In the genomic region with DNA sequence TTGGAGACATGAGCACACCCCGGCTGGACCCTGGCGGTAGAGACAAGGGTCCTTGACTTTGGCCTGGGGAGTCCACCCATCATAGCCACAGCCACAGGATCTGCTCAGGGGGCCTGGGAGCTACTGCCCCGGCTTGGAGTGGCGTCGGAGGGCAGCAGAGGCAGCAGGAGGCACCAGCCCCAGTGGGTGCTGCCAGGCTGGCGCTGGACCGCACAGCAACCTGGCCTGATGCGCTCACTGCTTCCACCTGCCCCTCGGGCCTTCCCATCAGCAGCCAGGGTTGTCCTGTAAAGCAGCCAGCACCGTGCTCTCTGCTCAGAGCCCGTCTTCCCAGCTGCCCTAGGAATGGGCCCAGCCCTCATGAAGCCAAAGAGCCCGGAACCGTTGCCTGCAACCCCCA, we compare ENCODE assay signal across 8 cellular contexts. TPM values are rescaled to one million over a fixed set of nuclear protein-coding genes. Genes with fewer than 3 reads are reported as not detected.
"Had no signal": no experiment of that assay in that cellular context is flagged by ENCODE, and none has a peak within 500 bp of the region (broad histone marks: within the 10 kb centered on the region; RNA-seq: fewer than 3 reads in every experiment).

No MANE protein-coding gene starts in this region.

- H3K9ac ChIP-seq: GM23248 had no signal

- DNase-seq: GM23248, GOT3, H7, HCEC 1CT, KG1 had no signal

- H3K27ac ChIP-seq: GM23248 had no signal

- H3K4me3 ChIP-seq: GM23248, K562 had no signal

- H2AFZ ChIP-seq: GM23248 had no signal

RNA-seq across cellular contexts. Expression of a gene that starts 21.9 kb away (rescaled TPM):
- total RNA-seq: GM23248, HT-29 had no signal
- polyA plus RNA-seq: GM23248 had no signal

RNA-seq across cellular contexts. Expression of a gene that starts 28.3 kb away (rescaled TPM):
- total RNA-seq: K562 had no signal

RNA-seq across cellular contexts. Expression of a gene that starts 51.4 kb away (rescaled TPM):
- total RNA-seq: GM23248, H4, HT-29, K562 had no signal
- polyA plus RNA-seq: GM23248, K562 had no signal
